8 cellular contexts compared by ENCODE assay signal in the genomic region with DNA sequence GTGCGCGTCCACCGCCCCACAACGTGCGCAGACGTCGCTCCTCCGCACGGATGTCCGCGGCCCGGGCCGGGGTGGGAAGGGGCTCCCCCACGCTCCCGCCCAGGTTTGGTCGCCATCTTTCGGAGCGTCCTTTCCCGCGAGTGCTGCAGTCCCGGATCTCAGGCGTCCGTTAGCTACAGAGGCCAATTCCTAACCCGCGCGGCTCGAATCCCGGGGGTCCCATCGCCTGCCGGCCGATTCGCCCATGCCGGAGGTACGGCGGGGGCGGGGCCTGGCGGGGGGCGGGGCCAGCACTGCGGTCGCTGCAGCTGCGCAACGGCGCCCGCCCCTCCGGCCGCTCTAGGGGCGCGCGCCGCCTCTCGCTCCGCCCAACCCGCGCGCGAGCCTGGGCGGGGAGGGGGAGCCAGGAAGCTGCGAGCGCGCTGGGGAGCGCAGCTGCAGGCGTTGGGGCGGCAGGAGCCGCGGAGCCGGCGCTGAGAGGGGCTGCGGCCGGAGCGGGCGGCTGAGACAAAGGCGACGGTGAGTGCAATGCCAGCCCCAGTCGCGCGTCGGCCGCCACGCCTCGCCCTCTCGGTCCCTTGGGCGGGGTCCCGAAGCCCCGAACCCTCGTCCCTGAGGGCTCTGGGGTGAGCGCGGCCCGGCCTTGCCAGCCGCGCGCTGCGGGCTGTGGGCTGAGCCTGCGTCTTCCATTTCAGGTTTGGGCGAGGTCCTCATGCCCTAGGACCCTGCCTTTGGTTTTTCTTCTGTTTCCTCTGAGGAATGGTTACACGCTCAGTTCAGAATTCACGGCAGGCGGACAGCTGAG. TPM values are rescaled to one million over a fixed set of nuclear protein-coding genes. Genes with fewer than 3 reads are reported as not detected.
A peak's percentile ranks its signal among the peaks of the same experiment; 100 is the strongest.
DNase-seq lines count a peak whose midpoint lies in the region; TF ChIP-seq lines count a peak whose summit lies in the region.

Gene CDC42SE2, plus strand, starts transcription at position 406 of the 805 bp plus-strand sequence. CDS start 95,441 bp downstream, outside the sequence.

- peaks cover 5 to 7% of the 10 kb centered on the region in 2 experiments; a peak in 2 of 4 replicates for H3K4me1 ChIP-seq in SK-N-SH (ENCODE audit: control insufficient read depth in 1 of 2, insufficient read depth in 2 of 2, low read depth in 1 of 2, low read length in 1 of 2)
- peaks cover 4% of the 10 kb centered on the region for H3K4me1 ChIP-seq in ovary (ENCODE audit: insufficient read depth)
- H3K4me1 ChIP-seq in thymus (ENCODE audit: control insufficient read depth, insufficient read depth, low read length) = peaks cover 3% of the 10 kb centered on the region

- no peak for TF ChIP-seq CTCF in SK-N-SH (IDR thresholded peaks at IDR 0.05)
- TF ChIP-seq CTCF in glutamatergic neuron (IDR thresholded peaks at IDR 0.05; ENCODE audit: partially characterized antibody, unreplicated experiment) = no peak
- peak in 1 of 3 donors; percentile 16 for TF ChIP-seq CTCF in ovary (IDR thresholded peaks at IDR 0.05)

- no peak for TF ChIP-seq EP300 in SK-N-SH (IDR thresholded peaks at IDR 0.05; ENCODE audit: borderline replicate concordance in 1 of 2, low read depth in 1 of 2, low read length in 1 of 2)
- TF ChIP-seq EP300 in ovary (IDR thresholded peaks at IDR 0.05) = no peak

- peaks cover 9% of the 10 kb centered on the region for H4K20me1 ChIP-seq in SK-N-SH (ENCODE audit: insufficient read depth)

- peaks cover 52% of the 10 kb centered on the region for H3K79me2 ChIP-seq in SK-N-SH (ENCODE audit: insufficient read depth)

- H3K4me1 Mint-ChIP-seq in activated naive CD8-positive, alpha-beta T cell treated with anti-CD3 and anti-CD28 coated beads for 36 hours = peaks cover 46% of the 10 kb centered on the region
- peaks cover 7% of the 10 kb centered on the region for H3K4me1 Mint-ChIP-seq in glutamatergic neuron (ENCODE audit: low read depth, unreplicated experiment)

- H3K9me3 Mint-ChIP-seq in activated naive CD8-positive, alpha-beta T cell treated with anti-CD3 and anti-CD28 coated beads for 36 hours = peaks cover 3% of the 10 kb centered on the region
- peaks cover 5% of the 10 kb centered on the region for H3K9me3 Mint-ChIP-seq in glutamatergic neuron (ENCODE audit: unreplicated experiment)

- peak within 1 kb of the TSS; percentile 95 for H3K9ac ChIP-seq in SK-N-SH

- peaks cover 35% of the 10 kb centered on the region for H3K36me3 Mint-ChIP-seq in activated naive CD8-positive, alpha-beta T cell treated with anti-CD3 and anti-CD28 coated beads for 36 hours
- H3K36me3 Mint-ChIP-seq in glutamatergic neuron (ENCODE audit: unreplicated experiment) = no peaks in the 10 kb centered on the region

- H3K36me3 ChIP-seq in H7 (replicated peaks; ENCODE audit: control insufficient read depth, insufficient read depth, low read length) (no peaks in the 10 kb centered on the region), MG63 (no peaks in the 10 kb centered on the region), SK-N-SH (replicated peaks in 1 of 2; ENCODE audit: control insufficient read depth in 1 of 2, insufficient read depth in 2 of 2, low read length in 1 of 2) (no peaks in the 10 kb centered on the region), ovary (no peaks in the 10 kb centered on the region), thymus (ENCODE audit: control insufficient read depth, insufficient read depth) (no peaks in the 10 kb centered on the region)

- H3K9me2 ChIP-seq in SK-N-SH = no peaks in the 10 kb centered on the region

- no peaks in the 10 kb centered on the region for H3K27me3 Mint-ChIP-seq in activated naive CD8-positive, alpha-beta T cell treated with anti-CD3 and anti-CD28 coated beads for 36 hours
- H3K27me3 Mint-ChIP-seq in glutamatergic neuron (ENCODE audit: unreplicated experiment) = no peaks in the 10 kb centered on the region

- POLR2A ChIA-PET in SK-N-SH (lab: Yijun Ruan, JAX) = interaction anchor here (1.1 to 1.3 kb wide), 3 partner anchors 35 to 99 kb away, joined by 3 to 4 read pairs (median 3); partner anchors contain the start of gene HINT1

- H3K27ac ChIP-seq in SK-N-SH (ENCODE audit: low read depth in 2 of 2, low read length in 1 of 2) = peak within 1 kb of the TSS; percentile 73 to 93
- peak within 1 kb of the TSS; percentile 69 to 88 for H3K27ac ChIP-seq in ovary
- peak within 1 kb of the TSS; percentile 97 for H3K27ac ChIP-seq in thymus (ENCODE audit: low read depth)

- H3F3A ChIP-seq in SK-N-SH (replicated peaks; ENCODE audit: insufficient read depth) = peaks cover 13% of the 10 kb centered on the region

- no peaks in the 10 kb centered on the region for H3K9me3 ChIP-seq in MG63
- H3K9me3 ChIP-seq in SK-N-SH = no peaks in the 10 kb centered on the region
- H3K9me3 ChIP-seq in ovary = no peaks in the 10 kb centered on the region
- H3K9me3 ChIP-seq in thymus (ENCODE audit: control insufficient read depth) = no peaks in the 10 kb centered on the region

- H3K4me3 ChIP-seq in H7 (ENCODE audit: insufficient read depth, low read depth, low read length) = peak within 1 kb of the TSS; percentile 99
- peak within 1 kb of the TSS; percentile 84 for H3K4me3 ChIP-seq in MG63
- peak within 1 kb of the TSS; percentile 95 for H3K4me3 ChIP-seq in SK-N-SH (ENCODE audit: low read depth in 2 of 2, low read length in 1 of 2)
- H3K4me3 ChIP-seq in ovary = peak within 1 kb of the TSS; percentile 73
- peak within 1 kb of the TSS; percentile 96 for H3K4me3 ChIP-seq in thymus (ENCODE audit: low read length)

- peak within 1 kb of the TSS; percentile 85 for H3K4me3 Mint-ChIP-seq in activated naive CD8-positive, alpha-beta T cell treated with anti-CD3 and anti-CD28 coated beads for 36 hours
- H3K4me3 Mint-ChIP-seq in glutamatergic neuron (ENCODE audit: unreplicated experiment) = peak within 1 kb of the TSS; percentile 89

- H3K27me3 ChIP-seq in H7 (ENCODE audit: control insufficient read depth, insufficient read depth, low read length) (no peaks in the 10 kb centered on the region), MG63 (no peaks in the 10 kb centered on the region), SK-N-SH (ENCODE audit: insufficient read depth) (no peaks in the 10 kb centered on the region), ovary (no peaks in the 10 kb centered on the region), thymus (ENCODE audit: control insufficient read depth, insufficient read depth) (no peaks in the 10 kb centered on the region)

- H2AFZ ChIP-seq in SK-N-SH (ENCODE audit: low read depth) = peak within 1 kb of the TSS; percentile 95

- CTCF ChIA-PET in SK-N-SH (lab: Yijun Ruan, JAX) = interaction anchor here (0.7 to 3.5 kb wide), 9 partner anchors 12 to 164 kb away, joined by 3 to 15 read pairs (median 3); no protein-coding TSS in a partner anchor

- WGBS in SK-N-SH (ENCODE audit: low lambda C conversion rate) = 0% methylated on average over 4 of the region's 97 CpGs
- 0 to 1% (median 0%) methylated on average over 51 to 97 of the region's 97 CpGs for WGBS in ovary, 3 donors
- under 1% methylated on average over 97 of the region's 97 CpGs for WGBS in thymus

- intact Hi-C loops in ovary (cut with DNase I) = loop anchor here in 3 of 4 donors (10.0 kb wide), 2 partner anchors 89 to 99 kb away; partner anchors contain the start of genes HINT1 (in 2 of the 3) and LYRM7 (in 1 of the 3)

- peak; percentile 85 for TF ChIP-seq POLR2A in ovary (IDR thresholded peaks at IDR 0.05)

- 0 out of 2 replicates have a peak, but pooled peaks have one; percentile 1 for TF ChIP-seq RAD21 in SK-N-SH (IDR thresholded peaks at IDR 0.05; ENCODE audit: low read length)

- DNase-seq in GF-D8 (lab: John Stamatoyannopoulos, UW) = peak; percentile 44
- peak; percentile 97 for DNase-seq in H7
- peak; percentile 88 for DNase-seq in MG63
- peak; percentile 97 for DNase-seq in SK-N-SH
- peak; percentile 93 for DNase-seq in activated naive CD8-positive, alpha-beta T cell treated with anti-CD3 and anti-CD28 coated beads for 36 hours
- DNase-seq in glutamatergic neuron = peak; percentile 96
- peak; percentile 84 to 91 (median 88) for DNase-seq in ovary

- H3K27ac Mint-ChIP-seq in activated naive CD8-positive, alpha-beta T cell treated with anti-CD3 and anti-CD28 coated beads for 36 hours = peak within 1 kb of the TSS; percentile 95
- H3K27ac Mint-ChIP-seq in glutamatergic neuron (ENCODE audit: unreplicated experiment) = peak within 1 kb of the TSS; percentile 93

- H3K4me2 ChIP-seq in SK-N-SH = peak within 1 kb of the TSS; percentile 85

TF ChIP-seq in SK-N-SH, 30 proteins besides CTCF, POLR2A, EP300 and RAD21 (continues in another document):
- TF ChIP-seq ELF1 (IDR thresholded peaks at IDR 0.05) (0 out of 2 replicates have a peak, but pooled peaks have one; percentile 14), MXI1 (IDR thresholded peaks at IDR 0.05; ENCODE audit: low read depth, low read length) (peak; percentile 50; the same call in 1 of the 2 replicates), RXRA (IDR thresholded peaks at IDR 0.05; ENCODE audit: borderline replicate concordance, low read depth) (no peak), TEAD4 (IDR thresholded peaks at IDR 0.05; ENCODE audit: borderline replicate concordance, insufficient read depth) (no peak), YY1 (IDR thresholded peaks at IDR 0.05; ENCODE audit: low read depth) (peak; percentile 63; the same call in 1 of the 2 replicates), CHD2 (IDR thresholded peaks at IDR 0.05; ENCODE audit: low read length, partially characterized antibody) (peak; percentile 39), EZH2phosphoT487 (IDR thresholded peaks at IDR 0.05; ENCODE audit: borderline replicate concordance, low read depth) (no peak), FOXJ3 (CRISPR knock-in tag; IDR thresholded peaks at IDR 0.05) (no peak), POLR2AphosphoS5 (IDR thresholded peaks at IDR 0.05; ENCODE audit: low read depth, low read length) (peak; percentile 90)
- TF ChIP-seq, protein P1, sequence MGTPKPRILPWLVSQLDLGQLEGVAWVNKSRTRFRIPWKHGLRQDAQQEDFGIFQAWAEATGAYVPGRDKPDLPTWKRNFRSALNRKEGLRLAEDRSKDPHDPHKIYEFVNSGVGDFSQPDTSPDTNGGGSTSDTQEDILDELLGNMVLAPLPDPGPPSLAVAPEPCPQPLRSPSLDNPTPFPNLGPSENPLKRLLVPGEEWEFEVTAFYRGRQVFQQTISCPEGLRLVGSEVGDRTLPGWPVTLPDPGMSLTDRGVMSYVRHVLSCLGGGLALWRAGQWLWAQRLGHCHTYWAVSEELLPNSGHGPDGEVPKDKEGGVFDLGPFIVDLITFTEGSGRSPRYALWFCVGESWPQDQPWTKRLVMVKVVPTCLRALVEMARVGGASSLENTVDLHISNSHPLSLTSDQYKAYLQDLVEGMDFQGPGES (IDR thresholded peaks at IDR 0.05; ENCODE audit: low read depth, low read length) = no peak

RNA-seq across cellular contexts. Expression of gene CDC42SE2, which starts in this region (rescaled TPM):
- total RNA-seq in H7 (2014; rRNA removed; shearing (Covaris generic)) = 25.9 and 36.6 TPM in 2 replicates
- total RNA-seq in MG63 (2014; rRNA removed; shearing (Covaris generic); ENCODE audit: low replicate concordance) = 23.6 and 29.9 TPM in 2 replicates
- polyA plus RNA-seq in SK-N-SH (2012; rRNA removed) (8.6 and 11.4 TPM in 2 replicates), ovary (10 to 100 TPM; 22.0 to 26.8 TPM), thymus (60.6 TPM)
- polyA plus RNA-seq in SK-N-SH (2012; cell fraction: cytosol; rRNA removed) = 14.0 and 17.3 TPM in 2 replicates
- 2.8 and 6.8 TPM in 2 replicates for polyA plus RNA-seq in SK-N-SH (2012; cell fraction: nucleus; rRNA removed)
- 100 to 1,000 TPM; 112 to 116 TPM for total RNA-seq in activated naive CD8-positive, alpha-beta T cell treated with anti-CD3 and anti-CD28 coated beads for 36 hours
- total RNA-seq in glutamatergic neuron (ENCODE audit: unreplicated experiment) (15.5 TPM), ovary (10 to 100 TPM; 18.0 to 37.6 (median 23.7) TPM)

Comparison
In these comparisons a context has a peak if more than half of its experiments do, and no peak if none do; other contexts are left out.
1. Peak in every context shown above with its lines: DNase-seq, H3K4me3 ChIP-seq and H3K27ac ChIP-seq.
2. DNase-seq: peak in every context shown above with its lines; median percentile 97 in H7; 97 in SK-N-SH; 96 in glutamatergic neuron; 93 in activated naive CD8-positive, alpha-beta T cell treated with anti-CD3 and anti-CD28 coated beads for 36 hours; 88 in MG63; 88 in ovary; 44 in GF-D8.